25 cellular contexts compared by ENCODE assay signal in genomic region chr6:45398075-45398817, GRCh38. TPM values are rescaled to one million over a fixed set of nuclear protein-coding genes. Genes with fewer than 3 reads are reported as not detected.
DNase-seq lines count a peak whose midpoint lies in the region; ATAC-seq and TF ChIP-seq lines count a peak whose summit lies in the region.
"Had no signal": no experiment of that assay in that cellular context is flagged by ENCODE, and none has a peak within 500 bp of the region (broad histone marks: within the 10 kb centered on the region; RNA-seq: fewer than 3 reads in every experiment).

No MANE protein-coding gene starts in this region.

- TF ChIP-seq POLR2A in transverse colon (IDR thresholded peaks at IDR 0.05), result no peak

- intact Hi-C loops in transverse colon (cut with DNase I; ENCODE audit: low total_unique reads), result no loop called here

- no peak overlapping the region for H3K4me3 Mint-ChIP-seq in activated naive CD8-positive, alpha-beta T cell treated with anti-CD3 and anti-CD28 coated beads, Interleukin-2, amount 50 U/mL, for 24 hours
- H3K4me3 Mint-ChIP-seq in activated naive CD8-positive, alpha-beta T cell treated with anti-CD3 and anti-CD28 coated beads for 36 hours, result no peak overlapping the region
- H3K4me3 Mint-ChIP-seq: activated CD4-positive, alpha-beta T cell treated with anti-CD3 and anti-CD28 coated beads, Interleukin-2, amount 10 ng/mL, durations not matched to agents 7 days and 5 days; activated naive CD8-positive, alpha-beta T cell; IgD-negative memory B cell; naive thymus-derived CD4-positive, alpha-beta T cell had no signal

- no peaks in the 10 kb centered on the region for H3K36me3 ChIP-seq in transverse colon
- H3K36me3 ChIP-seq: heart left ventricle had no signal

- in situ Hi-C loops in transverse colon (cut with MboI; ENCODE audit: low pct_ligation_motif_present in 1 of 4, low pct_unique_long_range_greater_than_20kb in 1 of 4, low sequenced_read_pairs in 3 of 4), result no loop called here

- WGBS in transverse colon (ENCODE audit: low coverage in 1 of 2), 2 donors, result 77 to 79% methylated on average over 2 of the region's 2 CpGs

- TF ChIP-seq EP300 in transverse colon (IDR thresholded peaks at IDR 0.05; ENCODE audit: low read depth), result no peak

- ATAC-seq in activated naive CD8-positive, alpha-beta T cell treated with anti-CD3 and anti-CD28 coated beads, Interleukin-2, amount 50 U/mL, for 24 hours, result peak; percentile 79
- ATAC-seq: HCT116; heart left ventricle; naive thymus-derived CD4-positive, alpha-beta T cell had no signal

- no peak overlapping the region for H3K27ac Mint-ChIP-seq in activated naive CD8-positive, alpha-beta T cell treated with anti-CD3 and anti-CD28 coated beads, Interleukin-2, amount 50 U/mL, for 24 hours
- no peak overlapping the region for H3K27ac Mint-ChIP-seq in activated naive CD8-positive, alpha-beta T cell treated with anti-CD3 and anti-CD28 coated beads for 36 hours
- H3K27ac Mint-ChIP-seq: activated CD4-positive, alpha-beta T cell treated with anti-CD3 and anti-CD28 coated beads, Interleukin-2, amount 10 ng/mL, durations not matched to agents 7 days and 5 days; activated naive CD8-positive, alpha-beta T cell; IgD-negative memory B cell; naive thymus-derived CD4-positive, alpha-beta T cell had no signal

- H3K4me1 ChIP-seq in transverse colon, result no peaks in the 10 kb centered on the region
- H3K4me1 ChIP-seq: Caco-2, heart left ventricle had no signal

- H3K27me3 ChIP-seq in transverse colon, result peaks cover 5% of the 10 kb centered on the region

- peaks cover under 1% of the 10 kb centered on the region for H3K9me3 Mint-ChIP-seq in activated naive CD8-positive, alpha-beta T cell treated with anti-CD3 and anti-CD28 coated beads, Interleukin-2, amount 50 U/mL, for 24 hours
- no peaks in the 10 kb centered on the region for H3K9me3 Mint-ChIP-seq in activated naive CD8-positive, alpha-beta T cell treated with anti-CD3 and anti-CD28 coated beads for 36 hours

- no peaks in the 10 kb centered on the region for H3K27me3 Mint-ChIP-seq in activated naive CD8-positive, alpha-beta T cell treated with anti-CD3 and anti-CD28 coated beads, Interleukin-2, amount 50 U/mL, for 24 hours
- H3K27me3 Mint-ChIP-seq in activated naive CD8-positive, alpha-beta T cell treated with anti-CD3 and anti-CD28 coated beads for 36 hours, result no peaks in the 10 kb centered on the region
- H3K27me3 Mint-ChIP-seq: activated naive CD8-positive, alpha-beta T cell had no signal

- H3K4me3 ChIP-seq in transverse colon, result no peak overlapping the region
- H3K4me3 ChIP-seq: dorsolateral prefrontal cortex, heart left ventricle, skin epidermis had no signal

- H3K27ac ChIP-seq in transverse colon, result no peak overlapping the region
- H3K27ac ChIP-seq: dorsolateral prefrontal cortex, heart left ventricle, HL-60, skin epidermis had no signal

- no peak for TF ChIP-seq CTCF in transverse colon (IDR thresholded peaks at IDR 0.05)

- DNase-seq in activated naive CD8-positive, alpha-beta T cell treated with anti-CD3 and anti-CD28 coated beads, Interleukin-2, amount 50 U/mL, for 24 hours, result no peak
- DNase-seq in activated naive CD8-positive, alpha-beta T cell treated with anti-CD3 and anti-CD28 coated beads for 36 hours, result no peak
- DNase-seq in RKO (ENCODE audit: low spot score) (peak; percentile 63), glomerular visceral epithelial cell (ENCODE audit: extremely low spot score) (peak; percentile 10), NCI-H1092 (lab: John Stamatoyannopoulos, UW) (no peak), transverse colon (no peak), H4 (ENCODE audit: low spot score) (no peak)
- DNase-seq: activated CD4-positive, alpha-beta T cell treated with anti-CD3 and anti-CD28 coated beads, Interleukin-2, amount 10 ng/mL, durations not matched to agents 7 days and 5 days; C1 segment of cervical spinal cord; Caco-2; cerebellar nuclear complex; DMS79 treated with DMSO at 0.1 percent for 48 hours; dorsolateral prefrontal cortex; heart left ventricle; naive thymus-derived CD4-positive, alpha-beta T cell; NCI-H2081 treated with DMSO at 0.1 percent for 48 hours; NCI-H446 treated with DMSO at 0.1 percent for 48 hours; NK-92 treated with Interleukin-12 subunit alpha and Interleukin-12 subunit beta, amount 100 ng/mL, for 24 hours; occipital lobe; stimulated activated CD4-positive, alpha-beta T cell treated with anti-CD3 and anti-CD28 coated beads, Interleukin-2, amount 100 ng/mL, for 24 hours had no signal

- H3K4me1 Mint-ChIP-seq in activated naive CD8-positive, alpha-beta T cell treated with anti-CD3 and anti-CD28 coated beads, Interleukin-2, amount 50 U/mL, for 24 hours, result peaks cover 11% of the 10 kb centered on the region
- H3K4me1 Mint-ChIP-seq in activated naive CD8-positive, alpha-beta T cell treated with anti-CD3 and anti-CD28 coated beads for 36 hours, result peaks cover 2% of the 10 kb centered on the region
- H3K4me1 Mint-ChIP-seq: activated CD4-positive, alpha-beta T cell treated with anti-CD3 and anti-CD28 coated beads, Interleukin-2, amount 10 ng/mL, durations not matched to agents 7 days and 5 days; IgD-negative memory B cell had no signal

- H3K36me3 Mint-ChIP-seq in activated naive CD8-positive, alpha-beta T cell treated with anti-CD3 and anti-CD28 coated beads, Interleukin-2, amount 50 U/mL, for 24 hours (ENCODE audit: low read depth), result peaks cover 2% of the 10 kb centered on the region
- peaks cover 11% of the 10 kb centered on the region for H3K36me3 Mint-ChIP-seq in activated naive CD8-positive, alpha-beta T cell treated with anti-CD3 and anti-CD28 coated beads for 36 hours
- H3K36me3 Mint-ChIP-seq: IgD-negative memory B cell had no signal

- H3K9me3 ChIP-seq in transverse colon, result no peaks in the 10 kb centered on the region
- H3K9me3 ChIP-seq: Caco-2 had no signal

RNA-seq across cellular contexts. Expression of gene SUPT3H, which starts 20.5 kb away (rescaled TPM):
- 10 to 100 TPM; 13.6 to 14.4 TPM for total RNA-seq in activated naive CD8-positive, alpha-beta T cell treated with anti-CD3 and anti-CD28 coated beads for 36 hours
- total RNA-seq in transverse colon, result 10 to 100 TPM in 1 of 4 donors, 1 to 10 TPM in 2, under 1 TPM in 1; 0.80 to 12.7 (median 3.0) TPM
- total RNA-seq in H4 (2014; rRNA removed; shearing (Covaris generic)), result 5.9 and 7.5 TPM in 2 replicates

Comparison
In these comparisons a context has a peak if more than half of its experiments do, and no peak if none do; other contexts are left out.
1. DNase-seq: peak in RKO (single experiment) and glomerular visceral epithelial cell (single experiment); none in activated naive CD8-positive, alpha-beta T cell treated with anti-CD3 and anti-CD28 coated beads, Interleukin-2, amount 50 U/mL, for 24 hours (single experiment), activated naive CD8-positive, alpha-beta T cell treated with anti-CD3 and anti-CD28 coated beads for 36 hours (single experiment), NCI-H1092 (single experiment), transverse colon (single experiment) and H4 (single experiment).